ENCODE assay signal across 8 cellular contexts in the genomic region with DNA sequence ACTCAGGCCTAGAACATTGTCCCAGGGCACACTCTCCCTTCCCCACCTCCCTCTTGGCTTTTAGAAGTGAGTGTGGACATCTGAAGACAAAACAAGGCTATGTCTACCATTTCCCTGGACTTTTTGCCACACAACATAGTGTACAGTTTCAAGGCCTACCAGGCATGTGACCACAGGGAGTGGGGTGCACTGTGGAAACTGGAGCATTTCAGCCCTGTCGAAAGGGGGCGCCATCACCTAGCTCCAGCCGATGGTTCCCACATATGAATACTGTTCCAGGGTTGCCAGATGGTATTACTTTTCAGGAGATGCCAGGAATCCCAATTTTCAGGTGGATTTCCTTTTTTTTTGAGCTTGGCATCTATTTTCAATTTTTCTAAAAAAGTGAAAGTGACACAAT.
A peak's percentile ranks its signal among the peaks of the same experiment; 100 is the strongest.
DNase-seq lines count a peak whose midpoint lies in the region; ATAC-seq lines count a peak whose summit lies in the region.
"Had no signal": no experiment of that assay in that cellular context is flagged by ENCODE, and none has a peak within 500 bp of the region (broad histone marks: within the 10 kb centered on the region; RNA-seq: fewer than 3 reads in every experiment).

No MANE protein-coding gene starts in this region.

- no peak overlapping the region for H3K4me3 ChIP-seq in Jurkat, Clone E6-1 (ENCODE audit: low read length)

- no peak overlapping the region for H3K4me3 Mint-ChIP-seq in activated naive CD8-positive, alpha-beta T cell treated with anti-CD3 and anti-CD28 coated beads for 36 hours

- H3K9me3 Mint-ChIP-seq in activated naive CD8-positive, alpha-beta T cell treated with anti-CD3 and anti-CD28 coated beads for 36 hours, result no peaks in the 10 kb centered on the region

- H3K27me3 Mint-ChIP-seq in activated naive CD8-positive, alpha-beta T cell treated with anti-CD3 and anti-CD28 coated beads for 36 hours, result no peaks in the 10 kb centered on the region

- no peak overlapping the region for H3K27ac Mint-ChIP-seq in activated naive CD8-positive, alpha-beta T cell treated with anti-CD3 and anti-CD28 coated beads for 36 hours

- H3K36me3 Mint-ChIP-seq in activated naive CD8-positive, alpha-beta T cell treated with anti-CD3 and anti-CD28 coated beads for 36 hours, result no peaks in the 10 kb centered on the region

- no peak for ATAC-seq in HG02973 (IDR thresholded peaks at IDR 0.05; ENCODE audit: unreplicated experiment)
- no peak for ATAC-seq in HG02870 (IDR thresholded peaks at IDR 0.05; ENCODE audit: unreplicated experiment)

- H3K4me1 Mint-ChIP-seq in activated naive CD8-positive, alpha-beta T cell treated with anti-CD3 and anti-CD28 coated beads for 36 hours, result no peaks in the 10 kb centered on the region

- in situ Hi-C loops in G401 (cut with HindIII; ENCODE audit: low sequenced_read_pairs), result no loop called here

- DNase-seq in G401 (ENCODE audit: low spot score) (peak; percentile 11), kidney tubule cell (ENCODE audit: low spot score) (peak; percentile 4), activated gamma-delta T cell treated with Interleukin-2 at 50 U/mL for 16 hours (no peak)
- peak; percentile 9 for DNase-seq in Jurkat, Clone E6-1 (ENCODE audit: low read depth, low spot score)
- DNase-seq in activated naive CD8-positive, alpha-beta T cell treated with anti-CD3 and anti-CD28 coated beads for 36 hours, result peak; percentile 15
- DNase-seq: left cardiac atrium had no signal
